In the genomic region with DNA sequence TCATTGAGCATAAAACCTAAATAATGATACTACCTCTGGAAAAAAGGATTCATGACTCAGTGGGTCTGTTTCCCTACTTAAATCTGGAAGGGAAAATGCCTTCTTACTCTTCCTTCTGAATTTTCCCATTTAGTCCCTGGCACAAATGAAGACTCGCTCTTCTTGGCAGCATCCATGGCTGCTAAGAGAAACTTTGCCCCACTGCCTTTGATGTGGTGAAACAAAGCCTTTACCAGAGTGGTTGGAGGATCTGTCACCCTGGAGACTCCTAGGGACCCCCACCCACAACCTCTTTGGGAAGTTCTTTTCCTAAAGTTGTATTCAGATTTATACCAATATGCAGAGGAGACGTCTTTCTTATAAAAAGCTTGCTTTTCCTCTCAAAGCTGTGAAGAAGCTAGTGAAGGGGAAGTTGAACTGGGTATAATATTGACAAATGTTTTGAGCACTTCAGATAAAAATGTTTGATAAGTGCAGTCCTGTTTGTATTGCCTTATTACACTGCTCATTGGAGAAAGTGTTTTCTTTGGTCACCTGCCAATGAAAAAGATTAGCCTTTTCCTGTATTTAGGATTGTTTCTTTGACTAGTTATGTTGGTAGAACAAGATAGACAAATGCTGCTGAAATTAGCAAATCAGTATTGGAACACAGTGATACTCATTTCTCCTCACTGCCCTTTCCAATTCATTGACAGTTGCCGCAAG, we compare ENCODE assay signal across 11 cellular contexts.
DNase-seq lines count a peak whose midpoint lies in the region; ATAC-seq, FAIRE-seq and TF ChIP-seq lines count a peak whose summit lies in the region.
"Had no signal": no experiment of that assay in that cellular context is flagged by ENCODE, and none has a peak within 500 bp of the region (broad histone marks: within the 10 kb centered on the region; RNA-seq: fewer than 3 reads in every experiment).

No MANE protein-coding gene starts in this region.

- ATAC-seq in pancreas (peak; percentile 85 to 93 (median 86)), GM21723 (IDR thresholded peaks at IDR 0.05; ENCODE audit: unreplicated experiment) (no peak)

- no peaks in the 10 kb centered on the region for H3K9me3 ChIP-seq in pancreas
- no peaks in the 10 kb centered on the region for H3K9me3 ChIP-seq in effector memory CD4-positive, alpha-beta T cell (ENCODE audit: control insufficient read depth, low read length)

- 33 to 37% methylated on average over 3 of the region's 3 CpGs for WGBS in pancreas, 2 donors

- intact Hi-C loops in pancreas (cut with DNase I), result no loop called here

- H3K36me3 ChIP-seq in pancreas, result no peaks in the 10 kb centered on the region
- H3K36me3 ChIP-seq in effector memory CD4-positive, alpha-beta T cell (ENCODE audit: control insufficient read depth, insufficient read depth, low read length), result no peaks in the 10 kb centered on the region

- H3K27ac ChIP-seq in caudate nucleus (ENCODE audit: low read depth, low read length), result peak overlapping the region; percentile 17
- peak overlapping the region in 2 of 4 donors; percentile 22 to 57 for H3K27ac ChIP-seq in pancreas
- H3K27ac ChIP-seq in effector memory CD4-positive, alpha-beta T cell (ENCODE audit: insufficient read depth, low read length, poor library complexity, severe bottlenecking), result no peak overlapping the region

- DNase-seq in HuH-7 (ENCODE audit: low spot score) (peak; percentile 39), NCI-H2196 treated with DMSO at 0.1 percent for 48 hours (lab: John Stamatoyannopoulos, UW; ENCODE audit: unreplicated experiment) (peak; percentile 56), caudate nucleus (lab: John Stamatoyannopoulos, UW) (no peak), pancreas (no peak), COLO668 (lab: John Stamatoyannopoulos, UW; ENCODE audit: unreplicated experiment) (no peak)
- DNase-seq in effector memory CD4-positive, alpha-beta T cell, result no peak
- DNase-seq: activated CD4-positive, alpha-beta memory T cell treated with anti-CD3 and anti-CD28 coated beads for 36 hours; activated effector memory CD4-positive, alpha-beta T cell treated with anti-CD3 and anti-CD28 coated beads, Interleukin-2, amount 50 U/mL, for 16 hours; central memory CD4-positive, alpha-beta T cell; NCI-H2171 treated with DMSO at 0.1 percent for 48 hours had no signal

- H3K27me3 ChIP-seq in pancreas, result no peaks in the 10 kb centered on the region
- H3K27me3 ChIP-seq in effector memory CD4-positive, alpha-beta T cell (replicated peaks; ENCODE audit: control insufficient read depth, insufficient read depth, low read length, poor library complexity, severe bottlenecking), result no peaks in the 10 kb centered on the region

- H3K4me3 ChIP-seq in pancreas, result no peak overlapping the region
- no peak overlapping the region for H3K4me3 ChIP-seq in effector memory CD4-positive, alpha-beta T cell (ENCODE audit: insufficient read depth, low read depth, low read length, poor library complexity, severe bottlenecking)

- peaks cover 6 to 17% (median 10%) of the 10 kb centered on the region in 3 donors for H3K4me1 ChIP-seq in pancreas
- no peaks in the 10 kb centered on the region for H3K4me1 ChIP-seq in effector memory CD4-positive, alpha-beta T cell (ENCODE audit: control insufficient read depth, insufficient read depth, low read length, poor library complexity, severe bottlenecking)

- TF ChIP-seq CTCF in pancreas (IDR thresholded peaks at IDR 0.05), result no peak

- no peak for FAIRE-seq in pancreas (lab: Jason Lieb, UNC)

Comparison
In these comparisons a context has a peak if more than half of its experiments do, and no peak if none do; other contexts are left out.
1. DNase-seq: peak in HuH-7 (single experiment) and NCI-H2196 treated with DMSO at 0.1 percent for 48 hours (single experiment); none in caudate nucleus (0 of 61), pancreas (0 of 6), COLO668 (single experiment) and effector memory CD4-positive, alpha-beta T cell (0 of 3).